In genomic region chr12:18267427-18267826, GRCh38 we compare ENCODE assay signal across 32 cellular contexts. TPM values are rescaled to one million over a fixed set of nuclear protein-coding genes. Genes with fewer than 3 reads are reported as not detected.
"Had no signal": no experiment of that assay in that cellular context is flagged by ENCODE, and none has a peak within 500 bp of the region (broad histone marks: within the 10 kb centered on the region; RNA-seq: fewer than 3 reads in every experiment).

No MANE protein-coding gene starts in this region.

- H3K9me3 Mint-ChIP-seq: activated naive CD4-positive, alpha-beta T cell treated with anti-CD3 and anti-CD28 coated beads, Interleukin-2, amount 50 U/mL, for 24 hours; activated naive CD8-positive, alpha-beta T cell treated with anti-CD3 and anti-CD28 coated beads, Interleukin-2, amount 50 U/mL, for 24 hours; T-helper 1 cell treated with Interleukin-12 subunit alpha and Interleukin-12 subunit beta and Interleukin-4 antibody, amounts not matched to agents 30 μg/mL and 1 μg/mL, for 36 hours had no signal

- H3K27ac Mint-ChIP-seq: activated CD8-positive, alpha-beta T cell treated with anti-CD3 and anti-CD28 coated beads, Interleukin-2, amount 10 ng/mL, durations not matched to agents 7 days and 5 days; activated naive CD4-positive, alpha-beta T cell treated with anti-CD3 and anti-CD28 coated beads, Interleukin-2, amount 50 U/mL, for 24 hours; activated naive CD8-positive, alpha-beta T cell treated with anti-CD3 and anti-CD28 coated beads, Interleukin-2, amount 50 U/mL, for 24 hours; T-helper 1 cell treated with Interleukin-12 subunit alpha and Interleukin-12 subunit beta and Interleukin-4 antibody, amounts not matched to agents 30 μg/mL and 1 μg/mL, for 36 hours had no signal

- ATAC-seq: activated CD4-positive, CD25-positive, alpha-beta regulatory T cell treated with anti-CD3 and anti-CD28 coated beads, Interleukin-2, amount 50 U/mL, for 24 hours; activated CD8-positive, alpha-beta T cell treated with anti-CD3 and anti-CD28 coated beads, Interleukin-2, amount 10 ng/mL, durations not matched to agents 7 days and 5 days; activated naive CD8-positive, alpha-beta T cell treated with anti-CD3 and anti-CD28 coated beads, Interleukin-2, amount 50 U/mL, for 24 hours; body of pancreas; Panc1 had no signal

- H3K36me3 ChIP-seq: ascending aorta, cardiac muscle cell, SJCRH30 had no signal

- DNase-seq: activated CD4-positive, alpha-beta T cell treated with anti-CD3 and anti-CD28 coated beads for 4 hours; activated CD4-positive, alpha-beta T cell treated with anti-CD3 and anti-CD28 coated beads, Interleukin-2, amount 50 U/mL, for 4 hours; activated CD8-positive, alpha-beta memory T cell treated with anti-CD3 and anti-CD28 coated beads, Interleukin-2, amount 50 U/mL, for 48 hours; activated CD8-positive, alpha-beta T cell treated with anti-CD3 and anti-CD28 coated beads, Interleukin-2, amount 10 ng/mL, durations not matched to agents 7 days and 5 days; activated effector memory CD4-positive, alpha-beta T cell treated with Interleukin-2 at 50 U/mL for 16 hours; activated naive CD4-positive, alpha-beta T cell; activated naive CD8-positive, alpha-beta T cell treated with anti-CD3 and anti-CD28 coated beads, Interleukin-2, amount 50 U/mL, for 24 hours; activated T-cell treated with anti-CD3 and anti-CD28 coated beads, Interleukin-2, amount 50 U/mL, for 1 hour; amniotic stem cell; body of pancreas; IMR-90; KBM-7; NCI-H1092; NCI-H1417; NCI-H1694 treated with DMSO at 0.1 percent for 48 hours; NCI-H2029 treated with DMSO at 0.1 percent for 48 hours; NCI-H510A treated with DMSO at 0.1 percent for 48 hours; NCI-H69; NK-92 treated with Interleukin-12 subunit alpha and Interleukin-12 subunit beta, amount 100 ng/mL, for 24 hours; OCI-M1; Right ventricle myocardium superior; RPMI8226; SJCRH30; SK-N-SH; SW 1271 had no signal

- H3K36me3 Mint-ChIP-seq: activated naive CD4-positive, alpha-beta T cell treated with anti-CD3 and anti-CD28 coated beads, Interleukin-2, amount 50 U/mL, for 24 hours had no signal

- H3K4me1 ChIP-seq: ascending aorta, body of pancreas, SJCRH30 had no signal

- H3K27me3 Mint-ChIP-seq: activated naive CD4-positive, alpha-beta T cell treated with anti-CD3 and anti-CD28 coated beads, Interleukin-2, amount 50 U/mL, for 24 hours; activated naive CD8-positive, alpha-beta T cell treated with anti-CD3 and anti-CD28 coated beads, Interleukin-2, amount 50 U/mL, for 24 hours had no signal

- H3K4me1 Mint-ChIP-seq: activated naive CD4-positive, alpha-beta T cell treated with anti-CD3 and anti-CD28 coated beads, Interleukin-2, amount 50 U/mL, for 24 hours; activated naive CD8-positive, alpha-beta T cell treated with anti-CD3 and anti-CD28 coated beads, Interleukin-2, amount 50 U/mL, for 24 hours had no signal

- H3K27me3 ChIP-seq: ascending aorta, body of pancreas, cardiac muscle cell, SJCRH30 had no signal

- H3K9me3 ChIP-seq: ascending aorta, body of pancreas, SJCRH30, SK-N-SH had no signal

- H3K4me3 ChIP-seq: ascending aorta, body of pancreas, cardiac muscle cell, SJCRH30 had no signal

- H3K27ac ChIP-seq: ascending aorta, body of pancreas, cardiac muscle cell, SJCRH30 had no signal

- H3K4me3 Mint-ChIP-seq: activated CD8-positive, alpha-beta T cell treated with anti-CD3 and anti-CD28 coated beads, Interleukin-2, amount 10 ng/mL, durations not matched to agents 7 days and 5 days; activated naive CD4-positive, alpha-beta T cell treated with anti-CD3 and anti-CD28 coated beads, Interleukin-2, amount 50 U/mL, for 24 hours; activated naive CD8-positive, alpha-beta T cell treated with anti-CD3 and anti-CD28 coated beads, Interleukin-2, amount 50 U/mL, for 24 hours; T-helper 1 cell treated with Interleukin-12 subunit alpha and Interleukin-12 subunit beta and Interleukin-4 antibody, amounts not matched to agents 30 μg/mL and 1 μg/mL, for 36 hours had no signal

RNA-seq across cellular contexts. Expression of gene PIK3C2G, which starts 6.1 kb away (rescaled TPM):
- total RNA-seq: activated CD8-positive, alpha-beta T cell treated with anti-CD3 and anti-CD28 coated beads, Interleukin-2, amount 10 ng/mL, durations not matched to agents 7 days and 5 days; ascending aorta; cardiac muscle cell; IMR-90; LHCN-M2; Right ventricle myocardium superior had no signal
- polyA plus RNA-seq: cardiac muscle cell, IMR-90 had no signal
